Comparison of ENCODE assay signal across 1 cellular context in genomic region chr12:124738636-124739467, GRCh38.
TF ChIP-seq lines count a peak whose summit lies in the region.

No MANE protein-coding gene starts in this region.

TF ChIP-seq in HCT116, 20 proteins besides CTCF, POLR2A, EP300 and RAD21 (continued from another document):
- no peak for TF ChIP-seq YY1 (IDR thresholded peaks at IDR 0.05; ENCODE audit: extremely low read depth, insufficient replicate concordance, low read depth, low read length)
- TF ChIP-seq SIN3A (IDR thresholded peaks at IDR 0.05; ENCODE audit: low read depth), result no peak
- TF ChIP-seq, protein P1, sequence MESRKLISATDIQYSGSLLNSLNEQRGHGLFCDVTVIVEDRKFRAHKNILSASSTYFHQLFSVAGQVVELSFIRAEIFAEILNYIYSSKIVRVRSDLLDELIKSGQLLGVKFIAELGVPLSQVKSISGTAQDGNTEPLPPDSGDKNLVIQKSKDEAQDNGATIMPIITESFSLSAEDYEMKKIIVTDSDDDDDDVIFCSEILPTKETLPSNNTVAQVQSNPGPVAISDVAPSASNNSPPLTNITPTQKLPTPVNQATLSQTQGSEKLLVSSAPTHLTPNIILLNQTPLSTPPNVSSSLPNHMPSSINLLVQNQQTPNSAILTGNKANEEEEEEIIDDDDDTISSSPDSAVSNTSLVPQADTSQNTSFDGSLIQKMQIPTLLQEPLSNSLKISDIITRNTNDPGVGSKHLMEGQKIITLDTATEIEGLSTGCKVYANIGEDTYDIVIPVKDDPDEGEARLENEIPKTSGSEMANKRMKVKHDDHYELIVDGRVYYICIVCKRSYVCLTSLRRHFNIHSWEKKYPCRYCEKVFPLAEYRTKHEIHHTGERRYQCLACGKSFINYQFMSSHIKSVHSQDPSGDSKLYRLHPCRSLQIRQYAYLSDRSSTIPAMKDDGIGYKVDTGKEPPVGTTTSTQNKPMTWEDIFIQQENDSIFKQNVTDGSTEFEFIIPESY (IDR thresholded peaks at IDR 0.05; ENCODE audit: extremely low read depth, insufficient replicate concordance, low read length), result no peak
- no peak for TF ChIP-seq ZNF274 (IDR thresholded peaks at IDR 0.05; ENCODE audit: low read depth, low read length)
- no peak for TF ChIP-seq CEBPB (IDR thresholded peaks at IDR 0.05; ENCODE audit: low read depth)
- TF ChIP-seq ELF1 (IDR thresholded peaks at IDR 0.05; ENCODE audit: borderline replicate concordance, low read depth), result no peak
- TF ChIP-seq, protein P2, sequence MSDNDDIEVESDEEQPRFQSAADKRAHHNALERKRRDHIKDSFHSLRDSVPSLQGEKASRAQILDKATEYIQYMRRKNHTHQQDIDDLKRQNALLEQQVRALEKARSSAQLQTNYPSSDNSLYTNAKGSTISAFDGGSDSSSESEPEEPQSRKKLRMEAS (IDR thresholded peaks at IDR 0.05), result no peak
- TF ChIP-seq ZFX (IDR thresholded peaks at IDR 0.05), result no peak
- no peak for TF ChIP-seq TCF7L2 (IDR thresholded peaks at IDR 0.05; ENCODE audit: borderline replicate concordance, extremely low read depth, insufficient read depth, insufficient read length)
- TF ChIP-seq SP1 (IDR thresholded peaks at IDR 0.05; ENCODE audit: low read depth), result no peak
- no peak for TF ChIP-seq JUND (IDR thresholded peaks at IDR 0.05)
- TF ChIP-seq EZH2 (IDR thresholded peaks at IDR 0.05), result no peak
TF ChIP-seq in HCT116: peak in this region for 0.
